Comparison of ENCODE assay signal across 12 cellular contexts in genomic region chr6:37033255-37033654, GRCh38. TPM values are rescaled to one million over a fixed set of nuclear protein-coding genes. Genes with fewer than 3 reads are reported as not detected.
DNase-seq lines count a peak whose midpoint lies in the region; ATAC-seq and TF ChIP-seq lines count a peak whose summit lies in the region.
"Had no signal": no experiment of that assay in that cellular context is flagged by ENCODE, and none has a peak within 500 bp of the region (broad histone marks: within the 10 kb centered on the region; RNA-seq: fewer than 3 reads in every experiment).

No MANE protein-coding gene starts in this region.

- H3K27me3 Mint-ChIP-seq in CD8-positive, alpha-beta memory T cell = no peaks in the 10 kb centered on the region
- H3K27me3 Mint-ChIP-seq in activated T-cell treated with anti-CD3 and anti-CD28 coated beads, Interleukin-2, amount 50 U/mL, for 4 hours (ENCODE audit: low read depth) = no peaks in the 10 kb centered on the region
- H3K27me3 Mint-ChIP-seq in natural killer cell (ENCODE audit: low read depth in 2 of 2) = no peaks in the 10 kb centered on the region

- peak; percentile 91 for ATAC-seq in activated T-cell treated with anti-CD3 and anti-CD28 coated beads, Interleukin-2, amount 50 U/mL, for 4 hours
- ATAC-seq in natural killer cell (peak in 2 of 3 donors; percentile 76 to 90), HG02852 (IDR thresholded peaks at IDR 0.05; ENCODE audit: unreplicated experiment) (no peak)

- peak overlapping the region in 1 of 7 donors; percentile 29 for H3K4me3 Mint-ChIP-seq in CD8-positive, alpha-beta memory T cell
- H3K4me3 Mint-ChIP-seq in activated T-cell treated with anti-CD3 and anti-CD28 coated beads, Interleukin-2, amount 50 U/mL, for 4 hours = no peak overlapping the region
- peak overlapping the region; percentile 47 for H3K4me3 Mint-ChIP-seq in natural killer cell

- peaks cover 15 to 25% (median 19%) of the 10 kb centered on the region in 3 donors for H3K4me1 Mint-ChIP-seq in CD8-positive, alpha-beta memory T cell
- H3K4me1 Mint-ChIP-seq in activated T-cell treated with anti-CD3 and anti-CD28 coated beads, Interleukin-2, amount 50 U/mL, for 4 hours (ENCODE audit: low read depth) = peaks cover 33% of the 10 kb centered on the region
- H3K4me1 Mint-ChIP-seq in natural killer cell = peaks cover 41 to 45% of the 10 kb centered on the region in 2 donors

- no peak for TF ChIP-seq CTCF in natural killer cell (IDR thresholded peaks at IDR 0.05)

- intact Hi-C loops in natural killer cell (cut with micrococcal nuclease) = loop anchor here (1.0 kb wide), 1 partner anchor 15 kb away; no protein-coding TSS in a partner anchor

- POLR2A ChIA-PET in CD8-positive, alpha-beta memory T cell (lab: Charles Lee) = no interaction called here

- peaks cover 0 to 3% (median 0%) of the 10 kb centered on the region in 3 donors for H3K36me3 Mint-ChIP-seq in CD8-positive, alpha-beta memory T cell
- H3K36me3 Mint-ChIP-seq in activated T-cell treated with anti-CD3 and anti-CD28 coated beads, Interleukin-2, amount 50 U/mL, for 4 hours (ENCODE audit: insufficient read depth) = no peaks in the 10 kb centered on the region
- H3K36me3 Mint-ChIP-seq in natural killer cell = no peaks in the 10 kb centered on the region

- no peaks in the 10 kb centered on the region for H3K9me3 ChIP-seq in CD8-positive, alpha-beta memory T cell (ENCODE audit: low read length)
- H3K9me3 ChIP-seq: prostate gland had no signal

- H3K9me3 Mint-ChIP-seq in CD8-positive, alpha-beta memory T cell = peaks cover 0 to 2% (median 0%) of the 10 kb centered on the region in 5 donors
- no peaks in the 10 kb centered on the region for H3K9me3 Mint-ChIP-seq in activated T-cell treated with anti-CD3 and anti-CD28 coated beads, Interleukin-2, amount 50 U/mL, for 4 hours
- H3K9me3 Mint-ChIP-seq in natural killer cell = peaks cover 0 to 2% of the 10 kb centered on the region in 2 donors

- peaks cover 6% of the 10 kb centered on the region for H3K4me1 ChIP-seq in CD8-positive, alpha-beta memory T cell (ENCODE audit: insufficient read depth, low read length)
- H3K4me1 ChIP-seq: prostate gland had no signal

- H3K27ac ChIP-seq in CD8-positive, alpha-beta memory T cell (ENCODE audit: low read depth, low read length) = peak overlapping the region; percentile 48
- H3K27ac ChIP-seq: coronary artery, prostate gland, SK-N-MC had no signal

- no peak for DNase-seq in CD8-positive, alpha-beta memory T cell
- peak; percentile 2 for DNase-seq in H7
- DNase-seq in activated T-cell treated with anti-CD3 and anti-CD28 coated beads, Interleukin-2, amount 50 U/mL, for 4 hours = no peak
- peak; percentile 44 for DNase-seq in natural killer cell
- DNase-seq in ureter (ENCODE audit: low spot score) = no peak
- DNase-seq in GM19240 (ENCODE audit: insufficient read length, low spot score) = no peak
- DNase-seq in SHP77 (lab: John Stamatoyannopoulos, UW) = no peak
- DNase-seq: NCI-H446 had no signal

- peak overlapping the region in 3 of 8 donors; percentile 9 to 58 (median 40) for H3K27ac Mint-ChIP-seq in CD8-positive, alpha-beta memory T cell
- H3K27ac Mint-ChIP-seq in natural killer cell = peak overlapping the region; percentile 76 to 87

- H3K27me3 ChIP-seq in CD8-positive, alpha-beta memory T cell (ENCODE audit: insufficient read depth, low read length, poor library complexity, severe bottlenecking) = no peaks in the 10 kb centered on the region
- H3K27me3 ChIP-seq in H7 (ENCODE audit: control insufficient read depth, insufficient read depth, low read length) = no peaks in the 10 kb centered on the region

- H3K4me3 ChIP-seq in CD8-positive, alpha-beta memory T cell (ENCODE audit: low read length) = no peak overlapping the region
- H3K4me3 ChIP-seq in H7 (ENCODE audit: insufficient read depth, low read depth, low read length) = no peak overlapping the region
- H3K4me3 ChIP-seq: coronary artery, prostate gland, SK-N-MC had no signal

- CTCF ChIA-PET in CD8-positive, alpha-beta memory T cell (lab: Charles Lee) = interaction anchor here (1.2 to 23.0 kb wide), 3 partner anchors 12 to 174 kb away, joined by 3 to 615 read pairs (median 4); no protein-coding TSS in a partner anchor

- H3K36me3 ChIP-seq in CD8-positive, alpha-beta memory T cell (ENCODE audit: insufficient read depth, low read length) = no peaks in the 10 kb centered on the region
- H3K36me3 ChIP-seq in H7 (replicated peaks; ENCODE audit: control insufficient read depth, insufficient read depth, low read length) = no peaks in the 10 kb centered on the region
- H3K36me3 ChIP-seq: prostate gland had no signal

RNA-seq across cellular contexts. Expression of gene FGD2, which starts 27.8 kb away (rescaled TPM):
- total RNA-seq in CD8-positive, alpha-beta memory T cell = 1 to 10 TPM; 1.2 to 1.3 TPM
- polyA plus RNA-seq in CD8-positive, alpha-beta memory T cell = 0.53 TPM
- 0.04 and 0.17 TPM in 2 replicates for total RNA-seq in H7 (2014; rRNA removed; shearing (Covaris generic))
- total RNA-seq in activated T-cell treated with anti-CD3 and anti-CD28 coated beads, Interleukin-2, amount 50 U/mL, for 4 hours = 1 to 10 TPM in 2 of 3 donors, under 1 TPM in 1; 0.87 to 1.5 (median 1.1) TPM
- total RNA-seq in natural killer cell = 10 to 100 TPM in 2 of 3 donors, 1 to 10 TPM in 1; 6.3 to 22.3 (median 14.1) TPM
- 32.0 TPM for total RNA-seq in ureter

RNA-seq across cellular contexts. Expression of gene MTCH1, which starts 47.3 kb away (rescaled TPM):
- 100 to 1,000 TPM; 116 to 126 TPM for total RNA-seq in CD8-positive, alpha-beta memory T cell
- polyA plus RNA-seq in CD8-positive, alpha-beta memory T cell = 81.1 TPM
- 286 and 299 TPM in 2 replicates for total RNA-seq in H7 (2014; rRNA removed; shearing (Covaris generic))
- total RNA-seq in activated T-cell treated with anti-CD3 and anti-CD28 coated beads, Interleukin-2, amount 50 U/mL, for 4 hours = 100 to 1,000 TPM; 100 to 104 (median 104) TPM
- total RNA-seq in natural killer cell = 100 to 1,000 TPM; 158 to 180 (median 162) TPM
- total RNA-seq in ureter = 170 TPM

Comparison
In these comparisons a context has a peak if more than half of its experiments do, and no peak if none do; other contexts are left out.
1. DNase-seq: peak in H7 (single experiment) and natural killer cell (single experiment); none in CD8-positive, alpha-beta memory T cell (0 of 5), activated T-cell treated with anti-CD3 and anti-CD28 coated beads, Interleukin-2, amount 50 U/mL, for 4 hours (single experiment), ureter (single experiment), GM19240 (single experiment) and SHP77 (0 of 2).